ENCODE assay signal across 1 cellular context in genomic region chr7:70634610-70635068, GRCh38.
TF ChIP-seq lines count a peak whose summit lies in the region.

No MANE protein-coding gene starts in this region.

TF ChIP-seq in H1, 55 proteins besides CTCF, POLR2A, EP300 and RAD21 (continued from another document):
- no peak for TF ChIP-seq SIX5 (IDR thresholded peaks at IDR 0.05; ENCODE audit: low read depth, low read length)
- TF ChIP-seq RXRA (IDR thresholded peaks at IDR 0.05; ENCODE audit: insufficient read depth, low read depth, low read length) = no peak
- no peak for TF ChIP-seq CHD2 (IDR thresholded peaks at IDR 0.05; ENCODE audit: low read length)
- TF ChIP-seq TCF12 (IDR thresholded peaks at IDR 0.05; ENCODE audit: low read depth, low read length) = no peak
- TF ChIP-seq KDM5A (IDR thresholded peaks at IDR 0.05; ENCODE audit: low read length) = no peak
- no peak for TF ChIP-seq JUND (IDR thresholded peaks at IDR 0.05; ENCODE audit: low read length)
- no peak for TF ChIP-seq BACH1 (IDR thresholded peaks at IDR 0.05; ENCODE audit: low read length)
- TF ChIP-seq E2F6 (IDR thresholded peaks at IDR 0.05) = no peak
- TF ChIP-seq HDAC6 (IDR thresholded peaks at IDR 0.05; ENCODE audit: low read depth, low read length) = no peak
- TF ChIP-seq YY1 (IDR thresholded peaks at IDR 0.05; ENCODE audit: low read depth, low read length) = no peak
- no peak for TF ChIP-seq RFX5 (IDR thresholded peaks at IDR 0.05; ENCODE audit: borderline replicate concordance, low read depth, low read length)
- TF ChIP-seq CREB1 (IDR thresholded peaks at IDR 0.05) = no peak
- TF ChIP-seq SIRT6 (IDR thresholded peaks at IDR 0.05; ENCODE audit: low read length) = no peak
- TF ChIP-seq ASH2L (IDR thresholded peaks at IDR 0.05; ENCODE audit: low read length) = no peak
- TF ChIP-seq SAP30 (IDR thresholded peaks at IDR 0.05; ENCODE audit: insufficient read depth, insufficient replicate concordance, low read length) = no peak
- no peak for TF ChIP-seq TAF1 (IDR thresholded peaks at IDR 0.05; ENCODE audit: low read depth, low read length)
- TF ChIP-seq SIN3A (conservative IDR thresholded peaks at IDR 0.05 in 1 of 2, IDR thresholded peaks at IDR 0.05 in 1 of 2; ENCODE audit: low read depth in 1 of 2, low read length in 2 of 2) = no peak
- TF ChIP-seq CEBPB (IDR thresholded peaks at IDR 0.05; ENCODE audit: low read depth, low read length) = no peak
